In genomic region chrX:45849261-45849660, GRCh38 we compare ENCODE assay signal across 8 cellular contexts.
A peak's percentile ranks its signal among the peaks of the same experiment; 100 is the strongest.
DNase-seq lines count a peak whose midpoint lies in the region; ATAC-seq and TF ChIP-seq lines count a peak whose summit lies in the region.

No MANE protein-coding gene starts in this region.

- H3K4me1 Mint-ChIP-seq in activated CD8-positive, alpha-beta T cell treated with anti-CD3 and anti-CD28 coated beads for 36 hours (ENCODE audit: low read depth) = peaks cover 39% of the 10 kb centered on the region

- H3K36me3 Mint-ChIP-seq in activated CD8-positive, alpha-beta T cell treated with anti-CD3 and anti-CD28 coated beads for 36 hours (ENCODE audit: low read depth) = peaks cover 25% of the 10 kb centered on the region

- intact Hi-C loops in Right ventricle myocardium superior (cut with DNase I) = no loop called here
- intact Hi-C loops in activated CD8-positive, alpha-beta T cell treated with anti-CD3 and anti-CD28 coated beads for 36 hours (cut with micrococcal nuclease) = loop anchor here (2.0 kb wide), 1 partner anchor 42 kb away; no protein-coding TSS in a partner anchor

- POLR2A ChIA-PET in activated CD8-positive, alpha-beta T cell treated with anti-CD3 and anti-CD28 coated beads for 36 hours (lab: Charles Lee) = interaction anchor here (4.6 kb wide), 2 partner anchors 42 to 81 kb away, joined by 27 to 54 read pairs; no protein-coding TSS in a partner anchor

- H3K27me3 ChIP-seq in cardiac muscle cell = peaks cover 4% of the 10 kb centered on the region

- H3K27me3 Mint-ChIP-seq in activated CD8-positive, alpha-beta T cell treated with anti-CD3 and anti-CD28 coated beads for 36 hours = no peaks in the 10 kb centered on the region

- DNase-seq in cardiac muscle cell (ENCODE audit: low read depth in 1 of 2, low spot score in 1 of 2) = peak; percentile 30 to 73
- DNase-seq in Right ventricle myocardium superior = no peak
- DNase-seq in NCI-H1417 (lab: John Stamatoyannopoulos, UW) = peak in 2 of 3 experiments; percentile 39 to 76
- peak; percentile 40 for DNase-seq in activated CD8-positive, alpha-beta T cell treated with anti-CD3 and anti-CD28 coated beads for 36 hours
- DNase-seq in glomerular visceral epithelial cell (ENCODE audit: extremely low spot score) = peak; percentile 77
- peak; percentile 21 for DNase-seq in smooth muscle cell of the brain vasculature (ENCODE audit: low read depth, low spot score)
- no peak for DNase-seq in cerebellar nuclear complex (lab: John Stamatoyannopoulos, UW)
- DNase-seq in NCI-H526 treated with DMSO at 0.1 percent for 48 hours (lab: John Stamatoyannopoulos, UW) = no peak

- no peak overlapping the region for H3K27ac ChIP-seq in cardiac muscle cell

- H3K9me3 ChIP-seq in cardiac muscle cell (ENCODE audit: low read depth) = no peaks in the 10 kb centered on the region

- H3K9me3 Mint-ChIP-seq in activated CD8-positive, alpha-beta T cell treated with anti-CD3 and anti-CD28 coated beads for 36 hours = no peaks in the 10 kb centered on the region

- peak overlapping the region; percentile 92 for H3K4me3 Mint-ChIP-seq in activated CD8-positive, alpha-beta T cell treated with anti-CD3 and anti-CD28 coated beads for 36 hours

- H3K27ac Mint-ChIP-seq in activated CD8-positive, alpha-beta T cell treated with anti-CD3 and anti-CD28 coated beads for 36 hours = peak overlapping the region; percentile 91

- TF ChIP-seq CTCF in cardiac muscle cell (IDR thresholded peaks at IDR 0.05; ENCODE audit: low read depth, low read length) = peak; percentile 40
- peak; percentile 27 for TF ChIP-seq CTCF in activated CD8-positive, alpha-beta T cell treated with anti-CD3 and anti-CD28 coated beads for 36 hours (IDR thresholded peaks at IDR 0.05)

- no peak for ATAC-seq in Right ventricle myocardium superior (ENCODE audit: poor library complexity)
- no peak for ATAC-seq in activated CD8-positive, alpha-beta T cell treated with anti-CD3 and anti-CD28 coated beads for 36 hours

- CTCF ChIA-PET in activated CD8-positive, alpha-beta T cell treated with anti-CD3 and anti-CD28 coated beads for 36 hours (lab: Charles Lee) = interaction anchor here (0.6 to 1.3 kb wide), 2 partner anchors 47 to 560 kb away, joined by 3 to 8 read pairs; no protein-coding TSS in a partner anchor

- no peak overlapping the region for H3K4me3 ChIP-seq in cardiac muscle cell

- H3K4me1 ChIP-seq in cardiac muscle cell (ENCODE audit: low read depth) = no peaks in the 10 kb centered on the region

- no peaks in the 10 kb centered on the region for H3K36me3 ChIP-seq in cardiac muscle cell

Comparison
In these comparisons a context has a peak if more than half of its experiments do, and no peak if none do; other contexts are left out.
1. DNase-seq: peak in cardiac muscle cell (2 of 2), NCI-H1417 (2 of 3), activated CD8-positive, alpha-beta T cell treated with anti-CD3 and anti-CD28 coated beads for 36 hours (single experiment), glomerular visceral epithelial cell (single experiment) and smooth muscle cell of the brain vasculature (single experiment); none in Right ventricle myocardium superior (single experiment), cerebellar nuclear complex (0 of 2) and NCI-H526 treated with DMSO at 0.1 percent for 48 hours (single experiment).